In genomic region chr2:54114936-54115283, GRCh38 we compare ENCODE assay signal across 8 cellular contexts. TPM values are rescaled to one million over a fixed set of nuclear protein-coding genes. Genes with fewer than 3 reads are reported as not detected.
A peak's percentile ranks its signal among the peaks of the same experiment; 100 is the strongest.
DNase-seq lines count a peak whose midpoint lies in the region; ATAC-seq and TF ChIP-seq lines count a peak whose summit lies in the region.

No MANE protein-coding gene starts in this region.

- DNase-seq in GM12865 (ENCODE audit: low read depth), result no peak
- DNase-seq in PC-9, result no peak
- no peak for DNase-seq in epithelial cell of prostate (ENCODE audit: low read depth, low spot score)
- DNase-seq in medulla oblongata (ENCODE audit: extremely low spot score), result no peak
- DNase-seq in occipital lobe (lab: John Stamatoyannopoulos, UW), result no peak

- no peaks in the 10 kb centered on the region for H4K20me1 ChIP-seq in PC-9 (ENCODE audit: insufficient read depth)

- H3K4me3 ChIP-seq in GM12865 (ENCODE audit: low read depth, low read length) (peak overlapping the region; percentile 79), PC-9 (peak overlapping the region; percentile 79), rectal smooth muscle tissue (ENCODE audit: low read length) (peak overlapping the region; percentile 98)

- no peak overlapping the region for H3K9ac ChIP-seq in rectal smooth muscle tissue (ENCODE audit: low read length)

- H3F3A ChIP-seq in PC-9 (ENCODE audit: insufficient read depth, low read depth), result peaks cover 20% of the 10 kb centered on the region

- BruUV-seq in PC-9 (replicated peaks; lab: Mats Ljungman, UMichigan), result no TSS peak

- intact Hi-C loops in PC-9 (cut with micrococcal nuclease; ENCODE audit: unreplicated experiment), result loop anchor here (5.0 to 10.0 kb wide), 2 partner anchors 340 to 407 kb away; partner anchors contain the start of gene SPTBN1

- peaks cover 6% of the 10 kb centered on the region for H3K4me1 ChIP-seq in PC-9 (replicated peaks; ENCODE audit: insufficient read depth)
- H3K4me1 ChIP-seq in rectal smooth muscle tissue (ENCODE audit: control insufficient read depth, insufficient read depth, low read length), result no peaks in the 10 kb centered on the region

- no peaks in the 10 kb centered on the region for H3K9me2 ChIP-seq in PC-9 (ENCODE audit: insufficient read depth)

- peak overlapping the region; percentile 88 for H3K4me2 ChIP-seq in PC-9

- peaks cover 8% of the 10 kb centered on the region for H3K9me3 ChIP-seq in PC-9 (ENCODE audit: insufficient read depth, low read depth)

- no peaks in the 10 kb centered on the region for H3K36me3 ChIP-seq in PC-9 (ENCODE audit: low read depth)
- no peaks in the 10 kb centered on the region for H3K36me3 ChIP-seq in rectal smooth muscle tissue (ENCODE audit: control insufficient read depth, insufficient read depth, low read length)

- no peak for TF ChIP-seq CTCF in GM12865 (IDR thresholded peaks at IDR 0.05; ENCODE audit: insufficient read depth, low read depth, low read length, missing control alignments)
- TF ChIP-seq CTCF in PC-9 (conservative IDR thresholded peaks at IDR 0.05), result no peak

- no peaks in the 10 kb centered on the region for H3K27me3 ChIP-seq in PC-9 (ENCODE audit: insufficient read depth, low read depth)
- H3K27me3 ChIP-seq in rectal smooth muscle tissue (ENCODE audit: control insufficient read depth, insufficient read depth, low read length), result no peaks in the 10 kb centered on the region

- H3K27ac ChIP-seq in PC-9 (peak overlapping the region; percentile 96), epithelial cell of prostate (peak overlapping the region; percentile 96), rectal smooth muscle tissue (ENCODE audit: low read depth, low read length) (peak overlapping the region; percentile 100)

- ATAC-seq in GM19397 (IDR thresholded peaks at IDR 0.05; ENCODE audit: unreplicated experiment) (no peak), GM18511 (IDR thresholded peaks at IDR 0.05; ENCODE audit: unreplicated experiment) (no peak)

- peaks cover 4% of the 10 kb centered on the region; the same call in 1 of the 2 replicates for H3K79me2 ChIP-seq in PC-9 (ENCODE audit: low read depth)

- POLR2A ChIA-PET in PC-9 (lab: Charles Lee; ENCODE audit: unreplicated experiment), result no interaction called here

- CTCF ChIA-PET in PC-9 (lab: Charles Lee), result interaction anchor here (0.5 to 0.7 kb wide), 3 partner anchors 403 to 466 kb away, joined by 5 to 11 read pairs (median 6); no protein-coding TSS in a partner anchor

- peak overlapping the region; percentile 93 for H2AFZ ChIP-seq in PC-9

RNA-seq across cellular contexts. Expression of gene ACYP2, which starts 0.5 kb away (rescaled TPM):
- total RNA-seq in PC-9 (2021), result 23.9 and 25.9 TPM in 2 replicates
- 13.6 TPM for total RNA-seq in occipital lobe
